ENCODE assay signal across 8 cellular contexts in the genomic region with DNA sequence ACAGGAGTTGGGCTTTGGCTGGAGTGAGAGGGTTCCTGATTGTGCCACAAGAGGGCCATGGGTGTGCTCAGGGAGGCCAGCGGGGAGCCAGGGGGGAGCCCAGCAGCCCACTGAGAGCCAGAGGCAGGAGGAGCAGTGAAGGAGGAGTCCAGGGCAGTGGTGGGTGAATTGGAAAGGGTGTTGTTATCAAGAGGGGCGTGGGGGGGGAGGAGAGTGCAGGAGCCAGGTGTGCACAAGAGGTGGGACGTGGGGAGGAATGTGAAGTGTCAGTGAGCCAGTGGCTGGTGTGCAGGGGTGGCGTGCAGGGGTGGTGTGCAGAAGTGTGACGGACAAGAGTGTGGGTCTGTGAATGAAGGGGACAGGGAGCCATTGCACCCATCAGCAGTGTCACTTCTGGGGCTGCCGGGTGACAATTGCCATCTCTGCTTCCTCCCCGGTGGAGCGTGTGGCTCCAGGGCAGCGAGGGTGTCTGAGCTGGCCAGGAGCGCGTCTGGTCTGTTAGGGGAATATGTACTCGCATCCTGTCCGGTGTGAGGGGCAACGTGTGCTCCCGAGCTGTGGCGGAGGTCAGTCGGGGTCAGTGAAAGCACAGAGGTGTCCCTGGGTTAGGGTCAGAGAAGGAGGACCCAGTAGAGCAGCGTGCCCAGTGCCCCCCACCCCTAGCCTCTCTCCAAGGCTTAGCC. TPM values are rescaled to one million over a fixed set of nuclear protein-coding genes. Genes with fewer than 3 reads are reported as not detected.
DNase-seq lines count a peak whose midpoint lies in the region; ATAC-seq and TF ChIP-seq lines count a peak whose summit lies in the region.

No MANE protein-coding gene starts in this region.

- no peak overlapping the region for H3K27ac Mint-ChIP-seq in activated T-helper 2 cell treated with anti-CD3 and anti-CD28 coated beads, Interferon-gamma antibody, Interleukin-2, Interleukin-4, amounts not matched to agents 10 μg/mL and 5 μg/mL and 100 μg/mL, durations not matched to agents 14 hours and 24 hours and 36 hours

- H3K9me3 Mint-ChIP-seq in activated T-helper 2 cell treated with anti-CD3 and anti-CD28 coated beads, Interferon-gamma antibody, Interleukin-2, Interleukin-4, amounts not matched to agents 10 μg/mL and 5 μg/mL and 100 μg/mL, durations not matched to agents 14 hours and 24 hours and 36 hours: no peaks in the 10 kb centered on the region

- H3K9me2 ChIP-seq in Karpas-422 (replicated peaks; ENCODE audit: insufficient read depth, low read length): no peaks in the 10 kb centered on the region

- 27 to 33% (median 31%) methylated on average over 18 of the region's 18 CpGs for WGBS in heart left ventricle, 4 donors

- no peak for TF ChIP-seq POLR2A in heart left ventricle (IDR thresholded peaks at IDR 0.05)

- H3K36me3 ChIP-seq in Karpas-422 (ENCODE audit: insufficient read depth, low read length) (no peaks in the 10 kb centered on the region), heart left ventricle (no peaks in the 10 kb centered on the region)

- intact Hi-C loops in activated T-helper 2 cell treated with anti-CD3 and anti-CD28 coated beads, Interferon-gamma antibody, Interleukin-2, Interleukin-4, amounts not matched to agents 10 μg/mL and 5 μg/mL and 100 μg/mL, durations not matched to agents 14 hours and 24 hours and 36 hours (cut with micrococcal nuclease): no loop called here
- intact Hi-C loops in heart left ventricle (cut with DNase I): loop anchor here in 1 of 10 donors (2.0 kb wide), 1 partner anchor 15 kb away; no protein-coding TSS in a partner anchor

- DNase-seq in EH (ENCODE audit: low read depth): peak; percentile 72
- peak; percentile 79 for DNase-seq in Karpas-422
- DNase-seq in activated T-helper 2 cell treated with anti-CD3 and anti-CD28 coated beads, Interferon-gamma antibody, Interleukin-2, Interleukin-4, amounts not matched to agents 10 μg/mL and 5 μg/mL and 100 μg/mL, durations not matched to agents 14 hours and 24 hours and 36 hours (ENCODE audit: low spot score): no peak
- no peak for DNase-seq in heart left ventricle
- DNase-seq in renal cortical epithelial cell (ENCODE audit: low read depth): peak; percentile 63
- DNase-seq in activated CD8-positive, alpha-beta memory T cell treated with anti-CD3 and anti-CD28 coated beads, Interleukin-2, amount 50 U/mL, for 4 hours: no peak
- no peak for DNase-seq in NCI-H1105 (lab: John Stamatoyannopoulos, UW)

- peak overlapping the region; percentile 74 for H3K9ac ChIP-seq in Karpas-422 (ENCODE audit: low read length)

- H2AFZ ChIP-seq in Karpas-422 (ENCODE audit: low read length): no peak overlapping the region

- H3K79me2 ChIP-seq in Karpas-422 (ENCODE audit: low read length): peaks cover 44% of the 10 kb centered on the region

- H3K27me3 ChIP-seq in Karpas-422 (ENCODE audit: low read length) (no peaks in the 10 kb centered on the region), heart left ventricle (peaks cover 0 to 6% (median 0%) of the 10 kb centered on the region in 9 donors)

- H3K4me2 ChIP-seq in Karpas-422 (ENCODE audit: low read depth, low read length, poor library complexity, severe bottlenecking): peak overlapping the region; percentile 84

- peak overlapping the region; percentile 79 for H3K4me3 Mint-ChIP-seq in activated T-helper 2 cell treated with anti-CD3 and anti-CD28 coated beads, Interferon-gamma antibody, Interleukin-2, Interleukin-4, amounts not matched to agents 10 μg/mL and 5 μg/mL and 100 μg/mL, durations not matched to agents 14 hours and 24 hours and 36 hours (ENCODE audit: low read depth)

- H3K36me3 Mint-ChIP-seq in activated T-helper 2 cell treated with anti-CD3 and anti-CD28 coated beads, Interferon-gamma antibody, Interleukin-2, Interleukin-4, amounts not matched to agents 10 μg/mL and 5 μg/mL and 100 μg/mL, durations not matched to agents 14 hours and 24 hours and 36 hours (ENCODE audit: low read depth): peaks cover 4% of the 10 kb centered on the region

- peaks cover 54% of the 10 kb centered on the region for H3K27me3 Mint-ChIP-seq in activated T-helper 2 cell treated with anti-CD3 and anti-CD28 coated beads, Interferon-gamma antibody, Interleukin-2, Interleukin-4, amounts not matched to agents 10 μg/mL and 5 μg/mL and 100 μg/mL, durations not matched to agents 14 hours and 24 hours and 36 hours (ENCODE audit: low read depth)

- H3K4me3 ChIP-seq in Karpas-422 (ENCODE audit: low read length): peak overlapping the region; percentile 70
- peak overlapping the region; percentile 57 to 88 (median 78) for H3K4me3 ChIP-seq in heart left ventricle

- H3K9me3 ChIP-seq in Karpas-422 (ENCODE audit: low read length) (no peaks in the 10 kb centered on the region), heart left ventricle (no peaks in the 10 kb centered on the region)

- peak in 9 of 12 donors; percentile 12 to 50 (median 19) for TF ChIP-seq CTCF in heart left ventricle (IDR thresholded peaks at IDR 0.05)

- H4K20me1 ChIP-seq in Karpas-422 (ENCODE audit: insufficient read depth, low read depth, low read length): peaks cover 14% of the 10 kb centered on the region

- peaks cover 44% of the 10 kb centered on the region for H3K4me1 Mint-ChIP-seq in activated T-helper 2 cell treated with anti-CD3 and anti-CD28 coated beads, Interferon-gamma antibody, Interleukin-2, Interleukin-4, amounts not matched to agents 10 μg/mL and 5 μg/mL and 100 μg/mL, durations not matched to agents 14 hours and 24 hours and 36 hours (ENCODE audit: low read depth)

- peaks cover 75% of the 10 kb centered on the region for H3K4me1 ChIP-seq in Karpas-422 (ENCODE audit: low read length)
- H3K4me1 ChIP-seq in heart left ventricle: peaks cover 0 to 73% (median 36%) of the 10 kb centered on the region in 12 donors

- ATAC-seq in heart left ventricle (peak in 2 of 4 donors; percentile 23 to 30), HG02852 (IDR thresholded peaks at IDR 0.05; ENCODE audit: unreplicated experiment) (no peak)

- peak overlapping the region; percentile 74 for H3K27ac ChIP-seq in Karpas-422 (ENCODE audit: low read length)
- H3K27ac ChIP-seq in heart left ventricle: peak overlapping the region in 11 of 12 donors; percentile 52 to 97 (median 87)

RNA-seq across cellular contexts. Expression of a gene that starts 1.7 kb away (rescaled TPM):
- total RNA-seq in Karpas-422 (2014; rRNA removed; shearing (Covaris generic); ENCODE audit: low replicate concordance): 6.4 and 13.9 TPM in 2 replicates
- 2.9 and 3.0 TPM in 2 replicates for total RNA-seq in activated T-helper 2 cell treated with anti-CD3 and anti-CD28 coated beads, Interferon-gamma antibody, Interleukin-2, Interleukin-4, amounts not matched to agents 10 μg/mL and 5 μg/mL and 100 μg/mL, durations not matched to agents 14 hours and 24 hours and 36 hours
- 1 to 10 TPM in 5 of 9 donors, under 1 TPM in 4; 0.25 to 6.1 (median 1.7) TPM for total RNA-seq in heart left ventricle
- 10 to 100 TPM in 1 of 2 donors, under 1 TPM in 1; 0.99 to 17.1 TPM for polyA plus RNA-seq in heart left ventricle
- total RNA-seq in renal cortical epithelial cell: 13.9 and 22.7 TPM in 2 replicates

RNA-seq across cellular contexts. Expression of a gene that starts 18.3 kb away (rescaled TPM):
- total RNA-seq in Karpas-422 (2014; rRNA removed; shearing (Covaris generic); ENCODE audit: low replicate concordance): 362 and 684 TPM in 2 replicates
- total RNA-seq in activated T-helper 2 cell treated with anti-CD3 and anti-CD28 coated beads, Interferon-gamma antibody, Interleukin-2, Interleukin-4, amounts not matched to agents 10 μg/mL and 5 μg/mL and 100 μg/mL, durations not matched to agents 14 hours and 24 hours and 36 hours: 41.1 and 50.1 TPM in 2 replicates
- total RNA-seq in heart left ventricle: 100 to 1,000 TPM in 1 of 9 donors, 10 to 100 TPM in 8; 36.0 to 131 (median 57.1) TPM
- polyA plus RNA-seq in heart left ventricle: 100 to 1,000 TPM in 1 of 2 donors, 10 to 100 TPM in 1; 83.0 to 164 TPM
- 43.9 and 61.6 TPM in 2 replicates for total RNA-seq in renal cortical epithelial cell

RNA-seq across cellular contexts. Expression of a gene that starts 20.1 kb away (rescaled TPM):
- total RNA-seq in Karpas-422 (2014; rRNA removed; shearing (Covaris generic); ENCODE audit: low replicate concordance): 14.8 and 19.2 TPM in 2 replicates
- total RNA-seq in activated T-helper 2 cell treated with anti-CD3 and anti-CD28 coated beads, Interferon-gamma antibody, Interleukin-2, Interleukin-4, amounts not matched to agents 10 μg/mL and 5 μg/mL and 100 μg/mL, durations not matched to agents 14 hours and 24 hours and 36 hours: 32.1 and 34.1 TPM in 2 replicates
- total RNA-seq in heart left ventricle (1 to 10 TPM; 3.5 to 9.1 (median 5.8) TPM), renal cortical epithelial cell (5.9 and 8.9 TPM in 2 replicates)
- polyA plus RNA-seq in heart left ventricle: 1 to 10 TPM; 7.6 to 8.0 TPM

RNA-seq across cellular contexts. Expression of a gene that starts 30.0 kb away (rescaled TPM):
- 218 and 332 TPM in 2 replicates for total RNA-seq in Karpas-422 (2014; rRNA removed; shearing (Covaris generic); ENCODE audit: low replicate concordance)
- total RNA-seq in activated T-helper 2 cell treated with anti-CD3 and anti-CD28 coated beads, Interferon-gamma antibody, Interleukin-2, Interleukin-4, amounts not matched to agents 10 μg/mL and 5 μg/mL and 100 μg/mL, durations not matched to agents 14 hours and 24 hours and 36 hours: 250 and 262 TPM in 2 replicates
- total RNA-seq in heart left ventricle (100 to 1,000 TPM in 7 of 9 donors, 10 to 100 TPM in 2; 90.3 to 151 (median 105) TPM), renal cortical epithelial cell (171 and 306 TPM in 2 replicates)
- 100 to 1,000 TPM in 1 of 2 donors, 10 to 100 TPM in 1; 94.4 to 207 TPM for polyA plus RNA-seq in heart left ventricle

RNA-seq across cellular contexts. Expression of a gene that starts 32.2 kb away (rescaled TPM):
- 52.4 and 122 TPM in 2 replicates for total RNA-seq in Karpas-422 (2014; rRNA removed; shearing (Covaris generic); ENCODE audit: low replicate concordance)
- 112 and 118 TPM in 2 replicates for total RNA-seq in activated T-helper 2 cell treated with anti-CD3 and anti-CD28 coated beads, Interferon-gamma antibody, Interleukin-2, Interleukin-4, amounts not matched to agents 10 μg/mL and 5 μg/mL and 100 μg/mL, durations not matched to agents 14 hours and 24 hours and 36 hours
- total RNA-seq in heart left ventricle: 10 to 100 TPM in 1 of 9 donors, 1 to 10 TPM in 4, under 1 TPM in 4; 0.14 to 14.2 (median 1.6) TPM
- under 1 TPM; 0.61 to 0.88 TPM for polyA plus RNA-seq in heart left ventricle
- not detected in 2 replicates for total RNA-seq in renal cortical epithelial cell

Comparison
In these comparisons a context has a peak if more than half of its experiments do, and no peak if none do; other contexts are left out.
1. DNase-seq: peak in EH (single experiment), Karpas-422 (single experiment) and renal cortical epithelial cell (single experiment); none in activated T-helper 2 cell treated with anti-CD3 and anti-CD28 coated beads, Interferon-gamma antibody, Interleukin-2, Interleukin-4, amounts not matched to agents 10 μg/mL and 5 μg/mL and 100 μg/mL, durations not matched to agents 14 hours and 24 hours and 36 hours (single experiment), heart left ventricle (0 of 5), activated CD8-positive, alpha-beta memory T cell treated with anti-CD3 and anti-CD28 coated beads, Interleukin-2, amount 50 U/mL, for 4 hours (single experiment) and NCI-H1105 (single experiment).